ENCODE assay signal across 8 cellular contexts in the genomic region with DNA sequence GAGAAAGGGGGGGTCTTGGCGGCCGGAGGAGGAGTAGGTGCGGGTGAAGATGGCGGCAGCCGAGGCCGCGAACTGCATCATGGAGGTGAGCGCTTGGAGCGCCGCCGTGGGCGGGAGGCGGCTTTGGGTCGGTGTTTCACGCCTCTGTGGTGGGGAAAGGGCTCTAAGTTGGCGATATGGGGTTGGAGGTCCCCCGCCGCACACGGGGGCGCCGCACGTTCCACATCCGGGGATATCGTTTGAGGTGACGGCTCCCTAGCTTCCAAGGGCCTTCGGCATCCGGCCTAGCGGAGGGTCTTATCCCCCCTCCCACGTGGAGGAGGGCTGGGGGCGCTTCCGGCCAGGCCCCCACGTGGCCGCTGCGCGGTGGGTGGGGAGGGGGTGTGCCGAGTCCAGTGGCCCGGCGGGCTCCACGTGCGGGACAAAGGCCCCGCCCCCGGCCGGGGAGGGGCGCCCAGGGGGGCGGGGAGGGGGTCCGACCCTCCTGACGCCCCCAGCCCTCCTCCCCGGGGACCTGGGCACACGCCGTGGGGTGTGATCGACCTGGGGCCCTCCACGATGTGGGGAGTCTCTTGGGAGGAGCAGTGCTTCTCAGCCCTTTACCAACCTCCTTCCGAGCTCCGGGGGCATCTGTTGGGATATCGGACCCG. TPM values are rescaled to one million over a fixed set of nuclear protein-coding genes. Genes with fewer than 3 reads are reported as not detected.
DNase-seq lines count a peak whose midpoint lies in the region; ATAC-seq and TF ChIP-seq lines count a peak whose summit lies in the region.

A gene (plus strand): TSS at position 40 of the 650 bp plus-strand sequence. CDS start 10 bp downstream, at position 50.

- peaks cover 5% of the 10 kb centered on the region for H3K36me3 Mint-ChIP-seq in activated T-cell treated with anti-CD3 and anti-CD28 coated beads, Interleukin-2, amount 50 U/mL, for 4 hours (ENCODE audit: insufficient read depth)
- H3K36me3 Mint-ChIP-seq in nephron (ENCODE audit: low read depth), result peaks cover 11% of the 10 kb centered on the region

- H3K4me3 Mint-ChIP-seq in activated T-cell treated with anti-CD3 and anti-CD28 coated beads, Interleukin-2, amount 50 U/mL, for 4 hours, result peak within 1 kb of the TSS; percentile 96
- peak within 1 kb of the TSS; percentile 92 to 96 (median 92) for H3K4me3 Mint-ChIP-seq in nephron

- ATAC-seq in activated T-cell treated with anti-CD3 and anti-CD28 coated beads, Interleukin-2, amount 50 U/mL, for 4 hours, result peak; percentile 8 to 9
- ATAC-seq in HG02852 (IDR thresholded peaks at IDR 0.05; ENCODE audit: unreplicated experiment), result no peak

- DNase-seq in GM13977 (ENCODE audit: low spot score) (peak; percentile 62), M059J (ENCODE audit: low read depth) (peak; percentile 30), fibroblast of the aortic adventitia (ENCODE audit: low read depth) (no peak), ureter (ENCODE audit: low spot score) (no peak), epidermal melanocyte (ENCODE audit: insufficient read length, low spot score) (no peak)
- peak; percentile 46 for DNase-seq in activated T-cell treated with anti-CD3 and anti-CD28 coated beads, Interleukin-2, amount 50 U/mL, for 4 hours

- H3K4me3 ChIP-seq in fibroblast of the aortic adventitia (ENCODE audit: low read depth, low read length), result peak within 1 kb of the TSS; percentile 99

- H3K4me1 Mint-ChIP-seq in activated T-cell treated with anti-CD3 and anti-CD28 coated beads, Interleukin-2, amount 50 U/mL, for 4 hours (ENCODE audit: low read depth), result peaks cover 30% of the 10 kb centered on the region
- H3K4me1 Mint-ChIP-seq in nephron, result peaks cover 25% of the 10 kb centered on the region

- TF ChIP-seq CTCF in GM13977 (IDR thresholded peaks at IDR 0.05; ENCODE audit: extremely low read depth, insufficient read depth, missing control alignments), result no peak
- TF ChIP-seq CTCF in fibroblast of the aortic adventitia (IDR thresholded peaks at IDR 0.05; ENCODE audit: insufficient read depth, low read length), result no peak
- TF ChIP-seq CTCF in nephron (IDR thresholded peaks at IDR 0.05; ENCODE audit: unreplicated experiment in 3 of 3), result no peak

- peak within 1 kb of the TSS; percentile 99 to 100 (median 100) for H3K27ac Mint-ChIP-seq in nephron

- H3K9me3 Mint-ChIP-seq in activated T-cell treated with anti-CD3 and anti-CD28 coated beads, Interleukin-2, amount 50 U/mL, for 4 hours, result no peaks in the 10 kb centered on the region
- no peaks in the 10 kb centered on the region for H3K9me3 Mint-ChIP-seq in nephron

- H3K27me3 Mint-ChIP-seq in activated T-cell treated with anti-CD3 and anti-CD28 coated beads, Interleukin-2, amount 50 U/mL, for 4 hours (ENCODE audit: low read depth), result no peaks in the 10 kb centered on the region
- no peaks in the 10 kb centered on the region for H3K27me3 Mint-ChIP-seq in nephron (ENCODE audit: low read depth)

- in situ Hi-C loops in GM13977 (cut with MboI; ENCODE audit: low pct_unique_long_range_greater_than_20kb, low sequenced_read_pairs, unreplicated experiment), result no loop called here

RNA-seq across cellular contexts. Expression of the gene that starts here (rescaled TPM):
- 208 and 209 TPM in 2 replicates for total RNA-seq in M059J (2014; rRNA removed; shearing (Covaris generic))
- total RNA-seq in activated T-cell treated with anti-CD3 and anti-CD28 coated beads, Interleukin-2, amount 50 U/mL, for 4 hours, result 100 to 1,000 TPM; 692 to 815 (median 725) TPM
- total RNA-seq in fibroblast of the aortic adventitia (ENCODE audit: low replicate concordance) (32.5 and 164 TPM in 2 replicates), ureter (166 TPM)

Comparison
In these comparisons a context has a peak if more than half of its experiments do, and no peak if none do; other contexts are left out.
1. DNase-seq: peak in GM13977 (single experiment), M059J (single experiment) and activated T-cell treated with anti-CD3 and anti-CD28 coated beads, Interleukin-2, amount 50 U/mL, for 4 hours (single experiment); none in fibroblast of the aortic adventitia (single experiment), ureter (single experiment) and epidermal melanocyte (single experiment).